1 cellular context compared by ENCODE assay signal in genomic region chr17:2397247-2398171, GRCh38.
A peak's percentile ranks its signal among the peaks of the same experiment; 100 is the strongest.
TF ChIP-seq lines count a peak whose summit lies in the region.

No MANE protein-coding gene starts in this region.

TF ChIP-seq in HepG2, 621 proteins besides CTCF, POLR2A, EP300 and RAD21 (continued from another document):
- TF ChIP-seq ZNF318 (CRISPR knock-in tag; IDR thresholded peaks at IDR 0.05) (0 out of 2 replicates have a peak, but pooled peaks have one; percentile 33), ZNF547 (CRISPR knock-in tag; IDR thresholded peaks at IDR 0.05) (0 out of 2 replicates have a peak, but pooled peaks have one; percentile 19), MYC (CRISPR knock-in tag; IDR thresholded peaks at IDR 0.05; ENCODE audit: borderline replicate concordance) (peak; percentile 32; the same call in 1 of the 2 replicates), PAXIP1 (CRISPR knock-in tag; conservative IDR thresholded peaks at IDR 0.05) (no peak), ZNF383 (CRISPR knock-in tag; IDR thresholded peaks at IDR 0.05; ENCODE audit: borderline replicate concordance) (0 out of 2 replicates have a peak, but pooled peaks have one; percentile 66), ZBTB8A (CRISPR knock-in tag; IDR thresholded peaks at IDR 0.05; ENCODE audit: borderline replicate concordance, low read depth) (no peak), TAF1 (CRISPR knock-in tag; IDR thresholded peaks at IDR 0.05) (0 out of 2 replicates have a peak, but pooled peaks have one; percentile 8), ZNF784 (CRISPR knock-in tag; IDR thresholded peaks at IDR 0.05; ENCODE audit: borderline replicate concordance) (no peak), TEAD2 (CRISPR knock-in tag; IDR thresholded peaks at IDR 0.05) (no peak), PHF20 (CRISPR knock-in tag; IDR thresholded peaks at IDR 0.05) (no peak), HOXA3 (CRISPR knock-in tag; IDR thresholded peaks at IDR 0.05) (no peak), GABPB1 (CRISPR knock-in tag; IDR thresholded peaks at IDR 0.05) (0 out of 2 replicates have a peak, but pooled peaks have one; percentile 7), JUN (CRISPR knock-in tag; IDR thresholded peaks at IDR 0.05) (no peak), ZNF343 (CRISPR knock-in tag; IDR thresholded peaks at IDR 0.05) (0 out of 2 replicates have a peak, but pooled peaks have one; percentile 43), ZNF556 (CRISPR knock-in tag; IDR thresholded peaks at IDR 0.05; ENCODE audit: borderline replicate concordance) (no peak), CEBPZ (IDR thresholded peaks at IDR 0.05; ENCODE audit: low read length) (no peak), SOX5 (CRISPR knock-in tag; IDR thresholded peaks at IDR 0.05; ENCODE audit: borderline replicate concordance) (no peak), KDM5B (CRISPR knock-in tag; IDR thresholded peaks at IDR 0.05; ENCODE audit: borderline replicate concordance) (0 out of 2 replicates have a peak, but pooled peaks have one; percentile 18), THAP11 (CRISPR knock-in tag; IDR thresholded peaks at IDR 0.05) (no peak), HNRNPK (IDR thresholded peaks at IDR 0.05; ENCODE audit: low read depth, low read length, poor library complexity, severe bottlenecking) (no peak), ZNF3 (CRISPR knock-in tag; IDR thresholded peaks at IDR 0.05) (0 out of 2 replicates have a peak, but pooled peaks have one; percentile 7), IKZF1 (IDR thresholded peaks at IDR 0.05) (no peak), HNRNPUL1 (IDR thresholded peaks at IDR 0.05; ENCODE audit: low read depth, low read length) (no peak), SRSF1 (optimal IDR thresholded peaks at IDR 0.05; ENCODE audit: low read depth, low read length) (peak; percentile 18), POGZ (CRISPR knock-in tag; IDR thresholded peaks at IDR 0.05) (no peak), HNF4A (CRISPR knock-in tag; IDR thresholded peaks at IDR 0.05) (no peak), ZNF34 (CRISPR knock-in tag; IDR thresholded peaks at IDR 0.05; ENCODE audit: borderline replicate concordance) (no peak), CCAR2 (optimal IDR thresholded peaks at IDR 0.05; ENCODE audit: low read depth, low read length) (no peak)
- TF ChIP-seq, protein P1, sequence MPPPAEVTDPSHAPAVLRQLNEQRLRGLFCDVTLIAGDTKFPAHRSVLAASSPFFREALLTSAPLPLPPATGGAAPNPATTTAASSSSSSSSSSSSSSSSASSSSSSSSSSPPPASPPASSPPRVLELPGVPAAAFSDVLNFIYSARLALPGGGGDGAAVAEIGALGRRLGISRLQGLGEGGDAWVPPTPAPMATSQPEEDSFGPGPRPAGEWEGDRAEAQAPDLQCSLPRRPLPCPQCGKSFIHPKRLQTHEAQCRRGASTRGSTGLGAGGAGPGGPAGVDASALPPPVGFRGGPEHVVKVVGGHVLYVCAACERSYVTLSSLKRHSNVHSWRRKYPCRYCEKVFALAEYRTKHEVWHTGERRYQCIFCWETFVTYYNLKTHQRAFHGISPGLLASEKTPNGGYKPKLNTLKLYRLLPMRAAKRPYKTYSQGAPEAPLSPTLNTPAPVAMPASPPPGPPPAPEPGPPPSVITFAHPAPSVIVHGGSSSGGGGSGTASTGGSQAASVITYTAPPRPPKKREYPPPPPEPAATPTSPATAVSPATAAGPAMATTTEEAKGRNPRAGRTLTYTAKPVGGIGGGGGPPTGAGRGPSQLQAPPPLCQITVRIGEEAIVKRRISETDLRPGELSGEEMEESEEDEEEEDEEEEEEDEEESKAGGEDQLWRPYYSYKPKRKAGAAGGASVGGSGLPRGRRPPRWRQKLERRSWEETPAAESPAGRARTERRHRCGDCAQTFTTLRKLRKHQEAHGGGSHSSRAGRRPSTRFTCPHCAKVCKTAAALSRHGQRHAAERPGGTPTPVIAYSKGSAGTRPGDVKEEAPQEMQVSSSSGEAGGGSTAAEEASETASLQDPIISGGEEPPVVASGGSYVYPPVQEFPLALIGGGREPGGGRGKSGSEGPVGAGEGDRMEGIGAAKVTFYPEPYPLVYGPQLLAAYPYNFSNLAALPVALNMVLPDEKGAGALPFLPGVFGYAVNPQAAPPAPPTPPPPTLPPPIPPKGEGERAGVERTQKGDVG (CRISPR knock-in tag; IDR thresholded peaks at IDR 0.05; ENCODE audit: borderline replicate concordance) = no peak
- TF ChIP-seq, protein P2, sequence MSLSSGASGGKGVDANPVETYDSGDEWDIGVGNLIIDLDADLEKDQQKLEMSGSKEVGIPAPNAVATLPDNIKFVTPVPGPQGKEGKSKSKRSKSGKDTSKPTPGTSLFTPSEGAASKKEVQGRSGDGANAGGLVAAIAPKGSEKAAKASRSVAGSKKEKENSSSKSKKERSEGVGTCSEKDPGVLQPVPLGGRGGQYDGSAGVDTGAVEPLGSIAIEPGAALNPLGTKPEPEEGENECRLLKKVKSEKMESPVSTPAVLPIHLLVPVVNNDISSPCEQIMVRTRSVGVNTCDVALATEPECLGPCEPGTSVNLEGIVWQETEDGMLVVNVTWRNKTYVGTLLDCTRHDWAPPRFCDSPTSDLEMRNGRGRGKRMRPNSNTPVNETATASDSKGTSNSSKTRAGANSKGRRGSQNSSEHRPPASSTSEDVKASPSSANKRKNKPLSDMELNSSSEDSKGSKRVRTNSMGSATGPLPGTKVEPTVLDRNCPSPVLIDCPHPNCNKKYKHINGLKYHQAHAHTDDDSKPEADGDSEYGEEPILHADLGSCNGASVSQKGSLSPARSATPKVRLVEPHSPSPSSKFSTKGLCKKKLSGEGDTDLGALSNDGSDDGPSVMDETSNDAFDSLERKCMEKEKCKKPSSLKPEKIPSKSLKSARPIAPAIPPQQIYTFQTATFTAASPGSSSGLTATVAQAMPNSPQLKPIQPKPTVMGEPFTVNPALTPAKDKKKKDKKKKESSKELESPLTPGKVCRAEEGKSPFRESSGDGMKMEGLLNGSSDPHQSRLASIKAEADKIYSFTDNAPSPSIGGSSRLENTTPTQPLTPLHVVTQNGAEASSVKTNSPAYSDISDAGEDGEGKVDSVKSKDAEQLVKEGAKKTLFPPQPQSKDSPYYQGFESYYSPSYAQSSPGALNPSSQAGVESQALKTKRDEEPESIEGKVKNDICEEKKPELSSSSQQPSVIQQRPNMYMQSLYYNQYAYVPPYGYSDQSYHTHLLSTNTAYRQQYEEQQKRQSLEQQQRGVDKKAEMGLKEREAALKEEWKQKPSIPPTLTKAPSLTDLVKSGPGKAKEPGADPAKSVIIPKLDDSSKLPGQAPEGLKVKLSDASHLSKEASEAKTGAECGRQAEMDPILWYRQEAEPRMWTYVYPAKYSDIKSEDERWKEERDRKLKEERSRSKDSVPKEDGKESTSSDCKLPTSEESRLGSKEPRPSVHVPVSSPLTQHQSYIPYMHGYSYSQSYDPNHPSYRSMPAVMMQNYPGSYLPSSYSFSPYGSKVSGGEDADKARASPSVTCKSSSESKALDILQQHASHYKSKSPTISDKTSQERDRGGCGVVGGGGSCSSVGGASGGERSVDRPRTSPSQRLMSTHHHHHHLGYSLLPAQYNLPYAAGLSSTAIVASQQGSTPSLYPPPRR (CRISPR knock-in tag; IDR thresholded peaks at IDR 0.05; ENCODE audit: borderline replicate concordance) = no peak
TF ChIP-seq in HepG2: peak in this region for 12.
